ENCODE assay signal across 20 cellular contexts in the genomic region with DNA sequence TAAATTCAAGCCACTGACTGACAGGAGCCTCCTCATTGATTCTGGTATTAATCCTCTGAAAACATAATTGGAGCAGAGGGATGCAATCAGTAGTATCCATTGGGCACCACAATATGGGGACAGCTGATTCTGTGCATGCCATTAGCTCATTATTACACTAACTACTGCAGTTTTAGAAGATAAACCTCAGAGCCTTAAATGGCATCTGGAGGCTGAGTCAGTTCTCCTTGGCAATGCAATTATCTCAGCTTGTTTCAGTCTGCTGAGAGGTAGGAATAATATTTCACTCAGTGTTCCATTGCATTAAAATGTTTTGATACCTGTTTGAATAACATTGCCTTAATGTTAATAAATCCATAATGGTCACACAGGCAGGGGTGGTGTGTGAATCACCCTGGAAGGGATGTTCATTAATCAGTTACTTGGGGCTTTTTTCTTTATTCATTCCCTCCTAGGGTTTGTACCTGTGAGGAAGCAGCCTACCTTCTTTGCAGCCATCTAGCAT.
"Had no signal": no experiment of that assay in that cellular context is flagged by ENCODE, and none has a peak within 500 bp of the region (broad histone marks: within the 10 kb centered on the region; RNA-seq: fewer than 3 reads in every experiment).

No MANE protein-coding gene starts in this region.

- H3K4me2 ChIP-seq: hepatocyte had no signal

- H3K4me3 ChIP-seq: ascending aorta, esophagus squamous epithelium, hepatocyte, lung, thyroid gland had no signal

- H3K36me3 ChIP-seq: ascending aorta, esophagus squamous epithelium, thyroid gland had no signal

- H3K4me1 ChIP-seq: ascending aorta, esophagus squamous epithelium, foreskin keratinocyte, parathyroid adenoma, thyroid gland had no signal

- H3K27me3 ChIP-seq: ascending aorta, esophagus squamous epithelium, foreskin keratinocyte, hepatocyte, thyroid gland had no signal

- H3K27me3 Mint-ChIP-seq: activated CD4-positive, alpha-beta T cell treated with anti-CD3 and anti-CD28 coated beads, Interleukin-2, amount 10 ng/mL, durations not matched to agents 24 days and 14 days; activated naive CD4-positive, alpha-beta T cell treated with anti-CD3 and anti-CD28 coated beads, Interleukin-2, amount 10 ng/mL, durations not matched to agents 7 days and 5 days; activated T-cell treated with anti-CD3 and anti-CD28 coated beads, Interleukin-2, amount 50 U/mL, for 24 hours; central memory CD8-positive, alpha-beta T cell had no signal

- ATAC-seq: activated CD8-positive, alpha-beta T cell treated with anti-CD3 and anti-CD28 coated beads for 36 hours; foreskin keratinocyte; natural killer cell had no signal

- H3K27ac ChIP-seq: ascending aorta, esophagus squamous epithelium, foreskin keratinocyte, hepatocyte, parathyroid adenoma, thyroid gland had no signal

- H3K4me1 Mint-ChIP-seq: activated CD4-positive, alpha-beta T cell treated with anti-CD3 and anti-CD28 coated beads, Interleukin-2, amount 10 ng/mL, durations not matched to agents 24 days and 14 days; activated naive CD4-positive, alpha-beta T cell treated with anti-CD3 and anti-CD28 coated beads, Interleukin-2, amount 10 ng/mL, durations not matched to agents 7 days and 5 days; central memory CD8-positive, alpha-beta T cell; natural killer cell had no signal

- H3K4me3 Mint-ChIP-seq: activated CD4-positive, alpha-beta T cell treated with anti-CD3 and anti-CD28 coated beads, Interleukin-2, amount 10 ng/mL, durations not matched to agents 24 days and 14 days; activated CD8-positive, alpha-beta T cell treated with anti-CD3 and anti-CD28 coated beads for 36 hours; activated naive CD4-positive, alpha-beta T cell treated with anti-CD3 and anti-CD28 coated beads, Interleukin-2, amount 10 ng/mL, durations not matched to agents 7 days and 5 days; activated T-cell treated with anti-CD3 and anti-CD28 coated beads, Interleukin-2, amount 50 U/mL, for 24 hours; central memory CD8-positive, alpha-beta T cell; natural killer cell; T-helper 1 cell treated with Interleukin-12 subunit alpha and Interleukin-12 subunit beta and Interleukin-4 antibody, amounts not matched to agents 30 μg/mL and 1 μg/mL, for 36 hours had no signal

- H3K9me3 Mint-ChIP-seq: activated CD4-positive, alpha-beta T cell treated with anti-CD3 and anti-CD28 coated beads, Interleukin-2, amount 10 ng/mL, durations not matched to agents 24 days and 14 days; activated CD8-positive, alpha-beta T cell treated with anti-CD3 and anti-CD28 coated beads for 36 hours; activated naive CD4-positive, alpha-beta T cell treated with anti-CD3 and anti-CD28 coated beads, Interleukin-2, amount 10 ng/mL, durations not matched to agents 7 days and 5 days had no signal

- H2AFZ ChIP-seq: hepatocyte, parathyroid adenoma had no signal

- H3K9ac ChIP-seq: parathyroid adenoma had no signal

- H3K27ac Mint-ChIP-seq: activated CD4-positive, alpha-beta T cell treated with anti-CD3 and anti-CD28 coated beads, Interleukin-2, amount 10 ng/mL, durations not matched to agents 24 days and 14 days; activated CD8-positive, alpha-beta T cell treated with anti-CD3 and anti-CD28 coated beads for 36 hours; activated naive CD4-positive, alpha-beta T cell treated with anti-CD3 and anti-CD28 coated beads, Interleukin-2, amount 10 ng/mL, durations not matched to agents 7 days and 5 days; activated T-cell treated with anti-CD3 and anti-CD28 coated beads, Interleukin-2, amount 50 U/mL, for 24 hours; natural killer cell; T-helper 1 cell treated with Interleukin-12 subunit alpha and Interleukin-12 subunit beta and Interleukin-4 antibody, amounts not matched to agents 30 μg/mL and 1 μg/mL, for 36 hours had no signal

- H3K36me3 Mint-ChIP-seq: activated naive CD4-positive, alpha-beta T cell treated with anti-CD3 and anti-CD28 coated beads, Interleukin-2, amount 10 ng/mL, durations not matched to agents 7 days and 5 days; natural killer cell had no signal

- DNase-seq: activated CD4-positive, alpha-beta T cell treated with anti-CD3 and anti-CD28 coated beads, Interleukin-2, amount 10 ng/mL, durations not matched to agents 24 days and 14 days; activated CD8-positive, alpha-beta T cell treated with anti-CD3 and anti-CD28 coated beads for 36 hours; activated naive CD4-positive, alpha-beta T cell treated with anti-CD3 and anti-CD28 coated beads, Interleukin-2, amount 10 ng/mL, durations not matched to agents 7 days and 5 days; activated T-cell treated with anti-CD3 and anti-CD28 coated beads, Interleukin-2, amount 50 U/mL, for 24 hours; cortex of kidney; effector CD4-positive, alpha-beta T cell; esophagus squamous epithelium; foreskin keratinocyte; islet precursor cell; natural killer cell; retina; stimulated activated CD8-positive, alpha-beta memory T cell treated with anti-CD3 and anti-CD28 coated beads, Interleukin-4, amount 100 ng/mL, for 48 hours; stimulated activated naive CD4-positive, alpha-beta T cell; thyroid gland had no signal

- H3K9me3 ChIP-seq: ascending aorta, esophagus squamous epithelium, thyroid gland had no signal
